Comparison of ENCODE assay signal across 23 cellular contexts in the genomic region with DNA sequence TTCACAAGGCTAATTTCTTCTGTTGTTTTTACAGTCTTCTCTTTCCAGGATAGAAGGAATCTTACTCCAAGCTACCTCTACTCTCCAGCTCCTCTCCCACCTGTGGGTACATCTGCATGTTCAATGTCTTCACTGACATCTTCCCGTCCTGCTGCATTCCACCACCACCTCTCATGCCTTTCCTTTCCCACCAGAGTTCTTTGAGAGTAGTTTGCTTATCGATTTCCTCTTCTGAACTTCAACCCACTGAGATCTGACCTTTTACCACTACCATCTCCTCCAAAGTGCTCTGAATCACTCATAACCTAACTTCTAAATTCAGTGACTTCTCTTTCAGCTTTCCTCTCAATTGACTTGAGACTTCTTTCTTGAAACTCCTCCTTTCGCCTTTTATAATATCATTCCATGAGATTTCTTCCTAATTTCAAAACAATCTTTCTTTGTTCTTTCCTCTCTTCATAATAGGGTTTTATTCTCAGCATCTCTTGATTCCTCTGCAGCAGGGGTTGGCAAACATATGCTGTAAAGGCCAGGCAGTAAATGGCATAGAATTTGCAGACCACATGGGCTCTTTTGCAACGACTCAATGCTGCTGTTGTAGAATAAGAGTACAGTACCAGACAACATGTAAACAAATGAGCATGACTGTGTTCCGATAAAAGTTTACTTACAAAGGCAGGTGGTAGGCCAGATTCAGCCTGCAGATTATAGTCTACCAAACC.
"Had no signal": no experiment of that assay in that cellular context is flagged by ENCODE, and none has a peak within 500 bp of the region (broad histone marks: within the 10 kb centered on the region; RNA-seq: fewer than 3 reads in every experiment).

No MANE protein-coding gene starts in this region.

- H3K27ac ChIP-seq: epithelial cell of prostate, gastrocnemius medialis, neural progenitor cell, right atrium auricular region had no signal

- H3K4me1 ChIP-seq: gastrocnemius medialis, neural progenitor cell, right atrium auricular region had no signal

- ATAC-seq: activated T-cell treated with anti-CD3 and anti-CD28 coated beads, Interleukin-2, amount 50 U/mL, for 72 hours; gastrocnemius medialis; natural killer cell had no signal

- H3K36me3 ChIP-seq: gastrocnemius medialis, neural progenitor cell, right atrium auricular region had no signal

- H3K36me3 Mint-ChIP-seq: natural killer cell, neural progenitor cell had no signal

- H3K4me3 Mint-ChIP-seq: activated naive CD8-positive, alpha-beta T cell; activated T-cell treated with anti-CD3 and anti-CD28 coated beads, Interleukin-2, amount 50 U/mL, for 72 hours; central memory CD8-positive, alpha-beta T cell; immature natural killer cell; memory B cell; natural killer cell; neural progenitor cell had no signal

- H3K9me3 ChIP-seq: gastrocnemius medialis, right atrium auricular region, tibial nerve had no signal

- H3K27ac Mint-ChIP-seq: activated naive CD8-positive, alpha-beta T cell; activated T-cell treated with anti-CD3 and anti-CD28 coated beads, Interleukin-2, amount 50 U/mL, for 72 hours; immature natural killer cell; memory B cell; natural killer cell; neural progenitor cell had no signal

- H3K27me3 Mint-ChIP-seq: activated naive CD8-positive, alpha-beta T cell; central memory CD8-positive, alpha-beta T cell; memory B cell had no signal

- DNase-seq: activated CD4-positive, alpha-beta T cell treated with anti-CD3 and anti-CD28 coated beads for 4 hours; activated CD4-positive, alpha-beta T cell treated with anti-CD3 and anti-CD28 coated beads, Interleukin-2, amount 50 U/mL, for 4 hours; activated effector memory CD4-positive, alpha-beta T cell treated with Interleukin-2 at 50 U/mL for 16 hours; activated naive CD4-positive, alpha-beta T cell treated with Interleukin-2 at 50 U/mL for 16 hours; activated T-cell treated with anti-CD3 and anti-CD28 coated beads for 4 hours; activated T-cell treated with anti-CD3 and anti-CD28 coated beads, Interleukin-2, amount 50 U/mL, for 72 hours; anterior cingulate cortex; dermis blood vessel endothelial cell; effector CD4-positive, alpha-beta T cell; gastrocnemius medialis; hippocampal formation; immature natural killer cell; natural killer cell; occipital lobe; stimulated activated naive CD4-positive, alpha-beta T cell; T-helper 2 cell had no signal

- H3K4me3 ChIP-seq: gastrocnemius medialis, neural progenitor cell, right atrium auricular region, tibial nerve had no signal

- H3K4me1 Mint-ChIP-seq: memory B cell had no signal

- H3K27me3 ChIP-seq: gastrocnemius medialis, neural progenitor cell, right atrium auricular region, tibial nerve had no signal
